In genomic region chr14:102870246-102870645, GRCh38 we compare ENCODE assay signal across 18 cellular contexts. TPM values are rescaled to one million over a fixed set of nuclear protein-coding genes. Genes with fewer than 3 reads are reported as not detected.
"Had no signal": no experiment of that assay in that cellular context is flagged by ENCODE, and none has a peak within 500 bp of the region (broad histone marks: within the 10 kb centered on the region; RNA-seq: fewer than 3 reads in every experiment).

No MANE protein-coding gene starts in this region.

- ATAC-seq: naive thymus-derived CD8-positive, alpha-beta T cell; stimulated activated naive B cell treated with anti-CD40 and anti-IgM and Interleukin-4, amounts not matched to agents 10 μg/mL and 1 μg/mL and 100 μg/mL, for 72 hours had no signal

- DNase-seq: activated CD4-positive, alpha-beta T cell treated with anti-CD3 and anti-CD28 coated beads, Interleukin-2, amount 50 U/mL, for 1 hour; activated CD4-positive, CD25-positive, alpha-beta regulatory T cell treated with anti-CD3 and anti-CD28 coated beads, Interleukin-2, amount 50 U/mL, for 72 hours; activated CD8-positive, alpha-beta memory T cell treated with anti-CD3 and anti-CD28 coated beads, Interleukin-2, amount 50 U/mL, for 48 hours; adrenal gland; brain microvascular endothelial cell; glutamatergic neuron; immature natural killer cell; lower lobe of right lung; naive thymus-derived CD8-positive, alpha-beta T cell; retina; sigmoid colon; stimulated activated CD4-positive, alpha-beta T cell treated with anti-CD3 and anti-CD28 coated beads, Interleukin-15, amount 100 ng/mL, for 24 hours; stimulated activated naive B cell treated with anti-CD40 and anti-IgM and Interleukin-4, amounts not matched to agents 10 μg/mL and 1 μg/mL and 100 μg/mL, for 72 hours; transverse colon had no signal

- H3K9me3 ChIP-seq: adrenal gland, ascending aorta, esophagus muscularis mucosa, lower lobe of right lung, sigmoid colon, transverse colon had no signal

- H3K27ac Mint-ChIP-seq: immature natural killer cell; progenitor cell of endocrine pancreas; stimulated activated naive B cell treated with anti-CD40 and anti-IgM and Interleukin-4, amounts not matched to agents 10 μg/mL and 1 μg/mL and 100 μg/mL, for 72 hours; T-helper 2 cell treated with Interferon-gamma antibody and Interleukin-4, amounts not matched to agents 5 μg/mL and 100 μg/mL, for 36 hours had no signal

- H3K27me3 Mint-ChIP-seq: naive thymus-derived CD8-positive, alpha-beta T cell; progenitor cell of endocrine pancreas; stimulated activated naive B cell treated with anti-CD40 and anti-IgM and Interleukin-4, amounts not matched to agents 10 μg/mL and 1 μg/mL and 100 μg/mL, for 72 hours had no signal

- H3K9me3 Mint-ChIP-seq: immature natural killer cell; naive thymus-derived CD8-positive, alpha-beta T cell; stimulated activated naive B cell treated with anti-CD40 and anti-IgM and Interleukin-4, amounts not matched to agents 10 μg/mL and 1 μg/mL and 100 μg/mL, for 72 hours; T-helper 2 cell treated with Interferon-gamma antibody and Interleukin-4, amounts not matched to agents 5 μg/mL and 100 μg/mL, for 36 hours had no signal

- H3K4me3 Mint-ChIP-seq: immature natural killer cell; naive thymus-derived CD8-positive, alpha-beta T cell; stimulated activated naive B cell treated with anti-CD40 and anti-IgM and Interleukin-4, amounts not matched to agents 10 μg/mL and 1 μg/mL and 100 μg/mL, for 72 hours; T-helper 2 cell treated with Interferon-gamma antibody and Interleukin-4, amounts not matched to agents 5 μg/mL and 100 μg/mL, for 36 hours had no signal

RNA-seq across cellular contexts. Expression of gene AMN, which starts 52.2 kb away (rescaled TPM):
- total RNA-seq: sigmoid colon had no signal
